Comparison of ENCODE assay signal across 8 cellular contexts in genomic region chr1:167221804-167222610, GRCh38. TPM values are rescaled to one million over a fixed set of nuclear protein-coding genes. Genes with fewer than 3 reads are reported as not detected.
A peak's percentile ranks its signal among the peaks of the same experiment; 100 is the strongest.
DNase-seq lines count a peak whose midpoint lies in the region; FAIRE-seq and TF ChIP-seq lines count a peak whose summit lies in the region.

No MANE protein-coding gene starts in this region.

- intact Hi-C loops in head of caudate nucleus (cut with DNase I) (loop anchor here (10.0 kb wide), 2 partner anchors 377 to 713 kb away; partner anchors contain the start of genes DCAF6 and MPC2), ovary (cut with DNase I) (loop anchor here in 1 of 4 donors (5.0 kb wide), 1 partner anchor 330 kb away; the partner anchor contains the start of gene CREG1), thyroid gland (cut with DNase I) (no loop called here)

- H3K27me3 Mint-ChIP-seq in activated naive CD4-positive, alpha-beta T cell treated with anti-CD3 and anti-CD28 coated beads, Interleukin-2, amount 50 U/mL, for 24 hours = no peaks in the 10 kb centered on the region

- peaks cover 53% of the 10 kb centered on the region for H3K4me1 Mint-ChIP-seq in activated naive CD4-positive, alpha-beta T cell treated with anti-CD3 and anti-CD28 coated beads, Interleukin-2, amount 50 U/mL, for 24 hours

- DNase-seq in H54 (ENCODE audit: insufficient read length, low spot score) (peak; percentile 19), M059J (ENCODE audit: low read depth) (peak; percentile 81), SK-N-MC (ENCODE audit: low read depth, low spot score) (peak; percentile 61), head of caudate nucleus (peak; percentile 10 to 77 (median 52)), ovary (peak; percentile 42 to 68 (median 60)), thyroid gland (peak; percentile 54 to 60)

- peak overlapping the region; percentile 82 for H3K4me3 ChIP-seq in SK-N-MC
- H3K4me3 ChIP-seq in ovary = peak overlapping the region; percentile 94
- H3K4me3 ChIP-seq in thyroid gland (replicated peaks in 1 of 3) = peak overlapping the region; percentile 38 to 82 (median 60)

- H3K27ac ChIP-seq in SK-N-MC (peak overlapping the region; percentile 70), ovary (peak overlapping the region; percentile 88 to 97), thyroid gland (peak overlapping the region; percentile 96 to 98 (median 98))

- H3K9me3 ChIP-seq in SK-N-MC (ENCODE audit: low read depth, low read length) = no peaks in the 10 kb centered on the region
- no peaks in the 10 kb centered on the region for H3K9me3 ChIP-seq in ovary
- no peaks in the 10 kb centered on the region for H3K9me3 ChIP-seq in thyroid gland

- H3K4me1 ChIP-seq in ovary (ENCODE audit: insufficient read depth) (peaks cover 1% of the 10 kb centered on the region), thyroid gland (peaks cover 6 to 26% of the 10 kb centered on the region in 2 donors)

- H3K36me3 ChIP-seq in SK-N-MC (ENCODE audit: insufficient read depth, low read length) (no peaks in the 10 kb centered on the region), ovary (no peaks in the 10 kb centered on the region), thyroid gland (no peaks in the 10 kb centered on the region)

- TF ChIP-seq CTCF in ovary (IDR thresholded peaks at IDR 0.05) (no peak), thyroid gland (IDR thresholded peaks at IDR 0.05) (no peak)

- WGBS in ovary, 3 donors = 0 to 1% (median 1%) methylated on average over 26 to 46 of the region's 46 CpGs
- 1% methylated on average over 16 of the region's 46 CpGs for WGBS in thyroid gland, 2 donors

- H3K9ac ChIP-seq in SK-N-MC (ENCODE audit: insufficient read length) = peak overlapping the region; percentile 79

- no peaks in the 10 kb centered on the region for H3K9me3 Mint-ChIP-seq in activated naive CD4-positive, alpha-beta T cell treated with anti-CD3 and anti-CD28 coated beads, Interleukin-2, amount 50 U/mL, for 24 hours

- H3K27ac Mint-ChIP-seq in activated naive CD4-positive, alpha-beta T cell treated with anti-CD3 and anti-CD28 coated beads, Interleukin-2, amount 50 U/mL, for 24 hours = peak overlapping the region; percentile 99

- peak; percentile 99 for FAIRE-seq in G401.6 (lab: Jason Lieb, UNC)
- peak; percentile 61 for FAIRE-seq in H54 (lab: Jason Lieb, UNC)

- no peaks in the 10 kb centered on the region for H3K27me3 ChIP-seq in ovary
- H3K27me3 ChIP-seq in thyroid gland = no peaks in the 10 kb centered on the region

- no peak for TF ChIP-seq POLR2A in H54 (IDR thresholded peaks at IDR 0.05; ENCODE audit: low read depth, low read length)
- TF ChIP-seq POLR2A in ovary (IDR thresholded peaks at IDR 0.05) = peak; percentile 53
- peak in 1 of 2 donors; percentile 84 for TF ChIP-seq POLR2A in thyroid gland (IDR thresholded peaks at IDR 0.05)

- H3K4me3 Mint-ChIP-seq in activated naive CD4-positive, alpha-beta T cell treated with anti-CD3 and anti-CD28 coated beads, Interleukin-2, amount 50 U/mL, for 24 hours = peak overlapping the region; percentile 92

- TF ChIP-seq EP300 in ovary (IDR thresholded peaks at IDR 0.05) = no peak

- H3K36me3 Mint-ChIP-seq in activated naive CD4-positive, alpha-beta T cell treated with anti-CD3 and anti-CD28 coated beads, Interleukin-2, amount 50 U/mL, for 24 hours = no peaks in the 10 kb centered on the region

RNA-seq across cellular contexts. Expression of gene POU2F1, which starts 1.3 kb away (rescaled TPM):
- total RNA-seq in M059J (2014; rRNA removed; shearing (Covaris generic)) = 5.5 and 6.2 TPM in 2 replicates
- 10 to 100 TPM; 11.4 to 24.6 (median 20.4) TPM for total RNA-seq in ovary
- 1 to 10 TPM; 3.9 to 6.1 TPM for polyA plus RNA-seq in ovary
- 10 to 100 TPM; 14.0 to 45.5 (median 19.8) TPM for total RNA-seq in thyroid gland

Comparison
In these comparisons a context has a peak if more than half of its experiments do, and no peak if none do; other contexts are left out.
1. Peak in every context shown above with its lines: DNase-seq, H3K4me3 ChIP-seq and H3K27ac ChIP-seq.
2. DNase-seq: peak in every context shown above with its lines; median percentile 81 in M059J; 61 in SK-N-MC; 60 in ovary; 57 in thyroid gland; 52 in head of caudate nucleus; 19 in H54.